Comparison of ENCODE assay signal across 18 cellular contexts in genomic region chr2:232892843-232893242, GRCh38. TPM values are rescaled to one million over a fixed set of nuclear protein-coding genes. Genes with fewer than 3 reads are reported as not detected.
A peak's percentile ranks its signal among the peaks of the same experiment; 100 is the strongest.
DNase-seq lines count a peak whose midpoint lies in the region; TF ChIP-seq lines count a peak whose summit lies in the region.
"Had no signal": no experiment of that assay in that cellular context is flagged by ENCODE, and none has a peak within 500 bp of the region (broad histone marks: within the 10 kb centered on the region; RNA-seq: fewer than 3 reads in every experiment).

No MANE protein-coding gene starts in this region.

- H3K4me3 Mint-ChIP-seq in endodermal cell (no peak overlapping the region), H9 (no peak overlapping the region)
- H3K4me3 Mint-ChIP-seq: CD4-positive, alpha-beta T cell had no signal

- no peaks in the 10 kb centered on the region for H3F3A ChIP-seq in MM.1S (ENCODE audit: insufficient read depth, low read length)

- H3K23ac ChIP-seq in H9 (ENCODE audit: insufficient read length, low read depth, low read length): no peak overlapping the region

- no peak overlapping the region for H3K18ac ChIP-seq in H9 (ENCODE audit: insufficient read length, low read depth, low read length)

- H3K4me1 Mint-ChIP-seq in endodermal cell: peaks cover 11% of the 10 kb centered on the region
- H3K4me1 Mint-ChIP-seq in H9: peaks cover 14 to 18% of the 10 kb centered on the region in 2 experiments

- H3K27ac ChIP-seq in C4-2B: 0 out of 2 replicates have a peak overlapping the region, but pooled peaks have one; percentile 12
- H3K27ac ChIP-seq in Peyer's patch: no peak overlapping the region
- H3K27ac ChIP-seq in endodermal cell (ENCODE audit: low read depth, low read length): no peak overlapping the region
- no peak overlapping the region for H3K27ac ChIP-seq in MM.1S (ENCODE audit: low read length)
- H3K27ac ChIP-seq in H9 (ENCODE audit: insufficient read length, low read depth, low read length): no peak overlapping the region
- H3K27ac ChIP-seq: HL-60 had no signal

- no peaks in the 10 kb centered on the region for H3K79me2 ChIP-seq in MM.1S (ENCODE audit: low read length)
- no peaks in the 10 kb centered on the region for H3K79me2 ChIP-seq in H9 (ENCODE audit: insufficient read depth, low read length)

- H4K91ac ChIP-seq in H9 (ENCODE audit: insufficient read length, low read depth, low read length): no peak overlapping the region

- no peak overlapping the region for H3K4ac ChIP-seq in H9 (ENCODE audit: low read depth, low read length)

- H3K9ac ChIP-seq in endodermal cell (ENCODE audit: extremely low read depth, low read length, poor library complexity, severe bottlenecking) (no peak overlapping the region), MM.1S (ENCODE audit: low read length) (no peak overlapping the region), H9 (ENCODE audit: extremely low read depth, insufficient read length, low read length) (no peak overlapping the region)

- no peak overlapping the region for H2BK15ac ChIP-seq in H9 (ENCODE audit: low read depth, low read length)

- no peak overlapping the region for H2BK20ac ChIP-seq in H9 (ENCODE audit: low read depth, low read length, poor library complexity, severe bottlenecking)

- H3K14ac ChIP-seq in H9 (ENCODE audit: insufficient read depth, low read length): no peak overlapping the region

- H3K36me3 Mint-ChIP-seq in endodermal cell (ENCODE audit: low read depth) (no peaks in the 10 kb centered on the region), H9 (ENCODE audit: insufficient read depth in 1 of 3, low read depth in 3 of 3) (no peaks in the 10 kb centered on the region; a peak in 1 of 7 replicates)

- no peak overlapping the region for H2BK5ac ChIP-seq in H9 (ENCODE audit: insufficient read length, low read length)

- no peak overlapping the region for H3K56ac ChIP-seq in H9 (ENCODE audit: insufficient read length, low read depth, low read length)

- no peak overlapping the region for H2AK5ac ChIP-seq in H9 (ENCODE audit: insufficient read length, low read length)

- H3K9me3 Mint-ChIP-seq in endodermal cell (no peaks in the 10 kb centered on the region), H9 (peaks cover 0 to 2% of the 10 kb centered on the region in 2 experiments; a peak in 2 of 5 replicates)
- H3K9me3 Mint-ChIP-seq: CD4-positive, alpha-beta T cell had no signal

- no peak overlapping the region for H4K8ac ChIP-seq in H9 (replicated peaks; ENCODE audit: insufficient read length, low read depth, low read length)

- no peak overlapping the region for H3T11ph ChIP-seq in H9 (ENCODE audit: low read length)

- H3K27me3 Mint-ChIP-seq in endodermal cell (ENCODE audit: insufficient read depth) (no peaks in the 10 kb centered on the region), H9 (ENCODE audit: low read depth) (peaks cover 50% of the 10 kb centered on the region)

- no peaks in the 10 kb centered on the region for H3K4me1 ChIP-seq in Peyer's patch
- H3K4me1 ChIP-seq in endodermal cell (ENCODE audit: control insufficient read depth, insufficient read depth, low read length): no peaks in the 10 kb centered on the region
- no peaks in the 10 kb centered on the region for H3K4me1 ChIP-seq in MM.1S (ENCODE audit: low read length)
- no peaks in the 10 kb centered on the region; the same call in 1 of the 2 replicates for H3K4me1 ChIP-seq in H9 (ENCODE audit: insufficient read depth, low read length)

- H4K20me1 ChIP-seq in MM.1S (ENCODE audit: insufficient read depth, low read length) (no peaks in the 10 kb centered on the region), H9 (ENCODE audit: control insufficient read depth, insufficient read depth, insufficient read length) (no peaks in the 10 kb centered on the region)

- H2AFZ ChIP-seq in MM.1S (ENCODE audit: low read length) (no peak overlapping the region), H9 (ENCODE audit: low read length) (no peak overlapping the region)

- H3K27me3 ChIP-seq in Peyer's patch (no peaks in the 10 kb centered on the region), endodermal cell (ENCODE audit: control insufficient read depth, insufficient read depth, low read length, poor library complexity, severe bottlenecking) (no peaks in the 10 kb centered on the region), MM.1S (replicated peaks; ENCODE audit: insufficient read depth, low read length) (no peaks in the 10 kb centered on the region), H9 (ENCODE audit: insufficient read depth, low read length) (no peaks in the 10 kb centered on the region)

- H3K36me3 ChIP-seq in Peyer's patch: peaks cover 0 to 26% (median 0%) of the 10 kb centered on the region in 3 donors
- no peaks in the 10 kb centered on the region for H3K36me3 ChIP-seq in endodermal cell (ENCODE audit: control insufficient read depth, insufficient read depth, low read length)
- no peaks in the 10 kb centered on the region for H3K36me3 ChIP-seq in MM.1S (replicated peaks; ENCODE audit: insufficient read depth, low read length)

- 95 to 98% methylated on average over 13 to 20 of the region's 20 CpGs for WGBS in endodermal cell (ENCODE audit: insufficient coverage in 1 of 2, insufficient read length in 1 of 2), 2 experiments
- no CpG with 5 or more reads among the region's 20 CpGs for WGBS in H9 (ENCODE audit: extremely low coverage, insufficient read length, low lambda C conversion rate)

- H3K23me2 ChIP-seq in H9 (ENCODE audit: insufficient read length, low read depth, low read length, poor library complexity, severe bottlenecking): no peaks in the 10 kb centered on the region

- no peak for TF ChIP-seq CTCF in C4-2B (conservative IDR thresholded peaks at IDR 0.05)
- no peak for TF ChIP-seq CTCF in Peyer's patch (IDR thresholded peaks at IDR 0.05)
- no peak for TF ChIP-seq CTCF in endodermal cell (conservative IDR thresholded peaks at IDR 0.05)
- no peak for TF ChIP-seq CTCF in MM.1S (IDR thresholded peaks at IDR 0.05; ENCODE audit: low read length)
- no peak for TF ChIP-seq CTCF in H9 (conservative IDR thresholded peaks at IDR 0.05)

- H3K79me1 ChIP-seq in H9 (ENCODE audit: insufficient read depth, low read depth, low read length, poor library complexity, severe bottlenecking): no peaks in the 10 kb centered on the region

- no peak overlapping the region for H2BK12ac ChIP-seq in H9 (ENCODE audit: insufficient read length, low read depth, low read length)

- H2BK120ac ChIP-seq in H9 (ENCODE audit: low read depth, low read length, poor library complexity, severe bottlenecking): no peak overlapping the region

- no peak for TF ChIP-seq POLR2A in Peyer's patch (IDR thresholded peaks at IDR 0.05)

- intact Hi-C loops in posterior vena cava (cut with DNase I): no loop called here

- H3K4me2 ChIP-seq in MM.1S (ENCODE audit: low read depth, low read length): no peak overlapping the region
- H3K4me2 ChIP-seq in H9 (ENCODE audit: insufficient read depth, insufficient read length, low read length): no peak overlapping the region

- H3K4me3 ChIP-seq in Peyer's patch: no peak overlapping the region
- H3K4me3 ChIP-seq in endodermal cell (ENCODE audit: low read length): no peak overlapping the region
- no peak overlapping the region for H3K4me3 ChIP-seq in MM.1S (ENCODE audit: low read length)

- no peak overlapping the region for H3K27ac Mint-ChIP-seq in endodermal cell
- H3K27ac Mint-ChIP-seq in H9: no peak overlapping the region
- H3K27ac Mint-ChIP-seq: CD4-positive, alpha-beta T cell had no signal

- DNase-seq in Peyer's patch (peak in 2 of 3 donors; percentile 24 to 27), endodermal cell (peak; percentile 35), posterior vena cava (ENCODE audit: low spot score) (peak; percentile 64), cortex of kidney (lab: John Stamatoyannopoulos, UW) (no peak), MM.1S (no peak), H9 (no peak)
- DNase-seq in activated CD4-positive, CD25-positive, alpha-beta regulatory T cell treated with anti-CD3 and anti-CD28 coated beads, Interleukin-2, amount 50 U/mL, for 72 hours: no peak
- DNase-seq: AML-193; CD4-positive, alpha-beta T cell; DMS79 treated with DMSO at 0.1 percent for 48 hours; KBM-7; NCI-H1092; NCI-H1694 treated with DMSO at 0.1 percent for 48 hours; NCI-H446 treated with DMSO at 0.1 percent for 48 hours; NCI-H748 treated with DMSO at 0.1 percent for 48 hours; PC-3 had no signal

- H3K9me3 ChIP-seq in Peyer's patch: no peaks in the 10 kb centered on the region
- H3K9me3 ChIP-seq in endodermal cell (ENCODE audit: control insufficient read depth, low read length): no peaks in the 10 kb centered on the region
- no peaks in the 10 kb centered on the region for H3K9me3 ChIP-seq in MM.1S (replicated peaks; ENCODE audit: insufficient read depth, low read length)
- no peaks in the 10 kb centered on the region for H3K9me3 ChIP-seq in H9 (ENCODE audit: control insufficient read depth, low read depth, low read length)

- no peaks in the 10 kb centered on the region for H3K9me2 ChIP-seq in MM.1S (replicated peaks; ENCODE audit: insufficient read depth, low read length)

- no peak overlapping the region for H4K5ac ChIP-seq in H9 (ENCODE audit: insufficient read length, low read depth, low read length)

RNA-seq across cellular contexts. Expression of gene SNORC, which starts 22.8 kb away (rescaled TPM):
- 1 to 10 TPM; 3.5 to 9.7 (median 7.3) TPM for total RNA-seq in Peyer's patch
- total RNA-seq in endodermal cell: 1 to 10 TPM; 3.6 to 5.0 TPM
- 1.00 TPM for polyA plus RNA-seq in endodermal cell (2013, experiment 1 of 2)
- polyA plus RNA-seq in endodermal cell (2013, experiment 2 of 2): 0.66 TPM
- under 1 TPM; 0.79 to 1.00 TPM for total RNA-seq in posterior vena cava
- 0.61 and 1.1 TPM in 2 replicates for total RNA-seq in H9 (2021)

Comparison
In these comparisons a context has a peak if more than half of its experiments do, and no peak if none do; other contexts are left out.
1. DNase-seq: peak in Peyer's patch (2 of 3), endodermal cell (single experiment) and posterior vena cava (single experiment); none in activated CD4-positive, CD25-positive, alpha-beta regulatory T cell treated with anti-CD3 and anti-CD28 coated beads, Interleukin-2, amount 50 U/mL, for 72 hours (single experiment), cortex of kidney (single experiment), MM.1S (single experiment) and H9 (single experiment).